Comparison of ENCODE assay signal across 1 cellular context in genomic region chr3:10011644-10012043, GRCh38.
TF ChIP-seq lines count a peak whose summit lies in the region.

No MANE protein-coding gene starts in this region.

TF ChIP-seq in WTC11, 78 proteins besides CTCF, POLR2A, EP300 and RAD21 (continued from another document):
- TF ChIP-seq OVOL2 (CRISPR knock-in tag; IDR thresholded peaks at IDR 0.05; ENCODE audit: borderline replicate concordance) (no peak), NFATC4 (CRISPR knock-in tag; IDR thresholded peaks at IDR 0.05) (no peak)
- TF ChIP-seq, protein P1, sequence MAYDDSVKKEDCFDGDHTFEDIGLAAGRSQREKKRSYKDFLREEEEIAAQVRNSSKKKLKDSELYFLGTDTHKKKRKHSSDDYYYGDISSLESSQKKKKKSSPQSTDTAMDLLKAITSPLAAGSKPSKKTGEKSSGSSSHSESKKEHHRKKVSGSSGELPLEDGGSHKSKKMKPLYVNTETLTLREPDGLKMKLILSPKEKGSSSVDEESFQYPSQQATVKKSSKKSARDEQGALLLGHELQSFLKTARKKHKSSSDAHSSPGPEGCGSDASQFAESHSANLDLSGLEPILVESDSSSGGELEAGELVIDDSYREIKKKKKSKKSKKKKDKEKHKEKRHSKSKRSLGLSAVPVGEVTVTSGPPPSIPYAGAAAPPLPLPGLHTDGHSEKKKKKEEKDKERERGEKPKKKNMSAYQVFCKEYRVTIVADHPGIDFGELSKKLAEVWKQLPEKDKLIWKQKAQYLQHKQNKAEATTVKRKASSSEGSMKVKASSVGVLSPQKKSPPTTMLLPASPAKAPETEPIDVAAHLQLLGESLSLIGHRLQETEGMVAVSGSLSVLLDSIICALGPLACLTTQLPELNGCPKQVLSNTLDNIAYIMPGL (CRISPR knock-in tag; IDR thresholded peaks at IDR 0.05): no peak
